9 cellular contexts compared by ENCODE assay signal in genomic region chr1:167631987-167632680, GRCh38. TPM values are rescaled to one million over a fixed set of nuclear protein-coding genes. Genes with fewer than 3 reads are reported as not detected.
DNase-seq lines count a peak whose midpoint lies in the region; ATAC-seq and TF ChIP-seq lines count a peak whose summit lies in the region.
"Had no signal": no experiment of that assay in that cellular context is flagged by ENCODE, and none has a peak within 500 bp of the region (broad histone marks: within the 10 kb centered on the region; RNA-seq: fewer than 3 reads in every experiment).

No MANE protein-coding gene starts in this region.

- H3K9ac ChIP-seq in DND-41 (ENCODE audit: low read depth, low read length), result peak overlapping the region; percentile 99

- H2AFZ ChIP-seq in DND-41 (ENCODE audit: low read depth, low read length), result no peak overlapping the region

- ATAC-seq in DND-41 (ENCODE audit: insufficient read depth, low read depth) (peak; percentile 39), naive B cell (ENCODE audit: low read depth in 2 of 2) (peak in 1 of 2 donors; percentile 18), HG02840 (IDR thresholded peaks at IDR 0.05; ENCODE audit: low FRiP score, unreplicated experiment) (no peak), HG03520 (IDR thresholded peaks at IDR 0.05; ENCODE audit: unreplicated experiment) (no peak), WTC11 (no peak)

- H3K27me3 Mint-ChIP-seq in activated naive CD4-positive, alpha-beta T cell treated with anti-CD3 and anti-CD28 coated beads for 36 hours (ENCODE audit: low read depth), result no peaks in the 10 kb centered on the region
- H3K27me3 Mint-ChIP-seq in naive B cell (no peaks in the 10 kb centered on the region), WTC11 (ENCODE audit: low read depth) (peaks cover 92% of the 10 kb centered on the region)

- intact Hi-C loops in activated naive CD4-positive, alpha-beta T cell treated with anti-CD3 and anti-CD28 coated beads for 36 hours (cut with micrococcal nuclease), result loop anchor here (1.0 to 10.0 kb wide), 7 partner anchors 15 to 1457 kb away; partner anchors contain the start of genes DCAF6 and MPC2
- intact Hi-C loops in thyroid gland (cut with DNase I), result no loop called here

- H3K9me3 Mint-ChIP-seq in activated naive CD4-positive, alpha-beta T cell treated with anti-CD3 and anti-CD28 coated beads for 36 hours, result no peaks in the 10 kb centered on the region
- H3K9me3 Mint-ChIP-seq in naive B cell (peaks cover 0 to 4% (median 0%) of the 10 kb centered on the region in 7 donors), WTC11 (no peaks in the 10 kb centered on the region)

- H3K4me3 ChIP-seq in DND-41 (ENCODE audit: low read depth in 1 of 2, low read length in 2 of 2) (peak overlapping the region; percentile 75 to 76), thyroid gland (replicated peaks in 1 of 3) (no peak overlapping the region)
- peak overlapping the region; percentile 95 for H3K4me3 ChIP-seq in Jurkat, Clone E6-1 (ENCODE audit: low read length)

- H3K4me1 ChIP-seq in DND-41 (ENCODE audit: insufficient read depth, low read length) (peaks cover 87% of the 10 kb centered on the region), thyroid gland (peaks cover 0 to 4% of the 10 kb centered on the region in 2 donors)

- peak overlapping the region; percentile 95 for H3K27ac Mint-ChIP-seq in activated naive CD4-positive, alpha-beta T cell treated with anti-CD3 and anti-CD28 coated beads for 36 hours
- peak overlapping the region; percentile 53 to 98 (median 96) for H3K27ac Mint-ChIP-seq in naive B cell
- H3K27ac Mint-ChIP-seq in WTC11, result no peak overlapping the region

- peak overlapping the region; percentile 85 for H3K4me3 Mint-ChIP-seq in activated naive CD4-positive, alpha-beta T cell treated with anti-CD3 and anti-CD28 coated beads for 36 hours
- H3K4me3 Mint-ChIP-seq in naive B cell, result peak overlapping the region; percentile 89 to 99 (median 96)
- no peak overlapping the region for H3K4me3 Mint-ChIP-seq in WTC11

- CTCF ChIA-PET in activated naive CD4-positive, alpha-beta T cell treated with anti-CD3 and anti-CD28 coated beads for 36 hours (lab: Charles Lee), result interaction anchor here (0.6 to 13.6 kb wide), 6 partner anchors 13 to 56 kb away, joined by 3 to 226 read pairs (median 4); no protein-coding TSS in a partner anchor
- CTCF ChIA-PET in WTC11 (lab: Charles Lee), result interaction anchor here (1.5 kb wide), 1 partner anchor 79 kb away, joined by 5 read pairs; the partner anchor contains the start of gene CREG1

- H3K27ac ChIP-seq in DND-41 (ENCODE audit: low read length) (peak overlapping the region; percentile 97), thyroid gland (peak overlapping the region in 1 of 3 donors; percentile 38)

- peaks cover 11% of the 10 kb centered on the region for H3K36me3 Mint-ChIP-seq in activated naive CD4-positive, alpha-beta T cell treated with anti-CD3 and anti-CD28 coated beads for 36 hours (ENCODE audit: low read depth)
- H3K36me3 Mint-ChIP-seq in naive B cell (peaks cover 17 to 25% of the 10 kb centered on the region in 2 donors), WTC11 (no peaks in the 10 kb centered on the region)

- 69 to 78% methylated on average over 5 of the region's 5 CpGs for WGBS in thyroid gland, 2 donors

- peaks cover 50% of the 10 kb centered on the region for H4K20me1 ChIP-seq in DND-41 (ENCODE audit: insufficient read depth, low read length)

- DNase-seq in DND-41 (peak; percentile 81), naive B cell (peak; percentile 36), thyroid gland (no peak), WTC11 (ENCODE audit: low spot score) (no peak)
- DNase-seq in Jurkat, Clone E6-1 (ENCODE audit: low read depth, low spot score), result peak; percentile 73
- peak; percentile 69 for DNase-seq in activated naive CD4-positive, alpha-beta T cell treated with anti-CD3 and anti-CD28 coated beads for 36 hours

- peaks cover 86% of the 10 kb centered on the region for H3K79me2 ChIP-seq in DND-41 (ENCODE audit: insufficient read depth, low read length)

- POLR2A ChIA-PET in WTC11 (lab: Charles Lee), result interaction anchor here (0.6 kb wide), 1 partner anchor 93 kb away, joined by 6 read pairs; no protein-coding TSS in a partner anchor

- peaks cover 81% of the 10 kb centered on the region for H3K4me1 Mint-ChIP-seq in activated naive CD4-positive, alpha-beta T cell treated with anti-CD3 and anti-CD28 coated beads for 36 hours (ENCODE audit: low read depth)
- H3K4me1 Mint-ChIP-seq in naive B cell (peaks cover 74 to 85% (median 80%) of the 10 kb centered on the region in 3 donors), WTC11 (peaks cover 45% of the 10 kb centered on the region)

- H3K9me3 ChIP-seq in DND-41 (ENCODE audit: insufficient read depth, low read length, severe bottlenecking) (no peaks in the 10 kb centered on the region), thyroid gland (no peaks in the 10 kb centered on the region)

- TF ChIP-seq CTCF in DND-41 (IDR thresholded peaks at IDR 0.05; ENCODE audit: borderline replicate concordance, extremely low read depth, low read length, poor library complexity, severe bottlenecking), result no peak
- TF ChIP-seq CTCF in thyroid gland (IDR thresholded peaks at IDR 0.05), result no peak
- no peak for TF ChIP-seq CTCF in WTC11 (IDR thresholded peaks at IDR 0.05)

- H3K4me2 ChIP-seq in DND-41 (ENCODE audit: insufficient read depth, low read length), result peak overlapping the region; percentile 79

- H3K36me3 ChIP-seq in DND-41 (ENCODE audit: insufficient read depth, low read length) (peaks cover 68% of the 10 kb centered on the region), thyroid gland (no peaks in the 10 kb centered on the region)

- TF ChIP-seq POLR2A in thyroid gland (IDR thresholded peaks at IDR 0.05), result no peak

- H3K27me3 ChIP-seq in DND-41 (ENCODE audit: insufficient read depth, low read length, poor library complexity) (no peaks in the 10 kb centered on the region), thyroid gland (no peaks in the 10 kb centered on the region)

TF ChIP-seq in WTC11, 78 proteins besides CTCF, POLR2A, EP300 and RAD21:
- TF ChIP-seq KAT7 (CRISPR knock-in tag; IDR thresholded peaks at IDR 0.05; ENCODE audit: borderline replicate concordance) (no peak), ZNF671 (CRISPR knock-in tag; IDR thresholded peaks at IDR 0.05) (no peak), FOXK1 (CRISPR knock-in tag; IDR thresholded peaks at IDR 0.05) (no peak), ATF1 (CRISPR knock-in tag; IDR thresholded peaks at IDR 0.05) (no peak), PREB (CRISPR knock-in tag; IDR thresholded peaks at IDR 0.05; ENCODE audit: borderline replicate concordance) (no peak)

RNA-seq across cellular contexts. Expression of gene RCSD1, which starts 2.1 kb away (rescaled TPM):
- 86.3 TPM for polyA plus RNA-seq in Jurkat, Clone E6-1 (2012; ENCODE audit: insufficient read depth, insufficient read length)
- total RNA-seq in activated naive CD4-positive, alpha-beta T cell treated with anti-CD3 and anti-CD28 coated beads for 36 hours, result 10 to 100 TPM; 27.3 to 27.9 TPM
- 100 to 1,000 TPM; 273 to 418 (median 333) TPM for polyA plus RNA-seq in naive B cell (ENCODE audit: low read depth in 6 of 6)
- total RNA-seq in thyroid gland, result 10 to 100 TPM in 2 of 4 donors, 1 to 10 TPM in 2; 7.1 to 14.2 (median 10.8) TPM
- total RNA-seq in WTC11 (2021), result 0.23 to 0.71 TPM (median 0.50 TPM) in 3 replicates
- total RNA-seq: epithelial cell of proximal tubule had no signal

Comparison
In these comparisons a context has a peak if more than half of its experiments do, and no peak if none do; other contexts are left out.
1. DNase-seq: peak in DND-41 (single experiment), Jurkat, Clone E6-1 (single experiment), activated naive CD4-positive, alpha-beta T cell treated with anti-CD3 and anti-CD28 coated beads for 36 hours (single experiment) and naive B cell (single experiment); none in thyroid gland (0 of 2) and WTC11 (single experiment).
2. H3K4me3 ChIP-seq: peak in DND-41 (2 of 2) and Jurkat, Clone E6-1 (single experiment); none in thyroid gland (0 of 3).